1 cellular context compared by ENCODE assay signal in the genomic region with DNA sequence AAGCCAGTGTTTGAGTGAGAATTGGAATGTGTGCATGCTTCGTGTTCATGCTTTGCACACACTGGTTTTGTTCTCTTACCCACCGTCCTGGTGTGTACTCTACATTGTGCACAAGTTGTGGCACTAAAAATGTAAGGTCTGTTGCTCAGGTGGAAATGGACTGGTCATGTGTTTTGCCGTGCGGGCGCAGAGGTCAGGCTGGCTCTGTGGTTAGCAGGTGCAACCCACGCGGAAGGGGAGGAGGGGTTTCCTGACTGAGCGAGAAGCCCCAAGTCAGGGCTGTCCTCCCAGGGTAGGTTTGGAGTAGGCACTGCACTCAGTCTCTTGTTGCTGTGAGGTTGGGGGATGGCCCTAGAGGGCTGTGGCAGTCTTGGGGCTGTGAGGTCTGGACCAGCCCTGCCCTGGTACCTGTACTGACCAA.
TF ChIP-seq lines count a peak whose summit lies in the region.

No MANE protein-coding gene starts in this region.

TF ChIP-seq in HCT116, 20 proteins besides CTCF, POLR2A, EP300 and RAD21 (continued from another document):
- no peak for TF ChIP-seq YY1 (IDR thresholded peaks at IDR 0.05; ENCODE audit: extremely low read depth, insufficient replicate concordance, low read depth, low read length)
- no peak for TF ChIP-seq SP1 (IDR thresholded peaks at IDR 0.05; ENCODE audit: low read depth)
- no peak for TF ChIP-seq ZFX (IDR thresholded peaks at IDR 0.05)
- no peak for TF ChIP-seq CEBPB (IDR thresholded peaks at IDR 0.05; ENCODE audit: low read depth)
- TF ChIP-seq TCF7L2 (IDR thresholded peaks at IDR 0.05; ENCODE audit: borderline replicate concordance, extremely low read depth, insufficient read depth, insufficient read length) = no peak
- no peak for TF ChIP-seq CBX3 (IDR thresholded peaks at IDR 0.05; ENCODE audit: low read depth)
- TF ChIP-seq EZH2phosphoT487 (IDR thresholded peaks at IDR 0.05; ENCODE audit: borderline replicate concordance) = no peak
- TF ChIP-seq EZH2 (IDR thresholded peaks at IDR 0.05) = no peak
- TF ChIP-seq ZNF274 (IDR thresholded peaks at IDR 0.05; ENCODE audit: low read depth, low read length) = no peak
- TF ChIP-seq, protein P1, sequence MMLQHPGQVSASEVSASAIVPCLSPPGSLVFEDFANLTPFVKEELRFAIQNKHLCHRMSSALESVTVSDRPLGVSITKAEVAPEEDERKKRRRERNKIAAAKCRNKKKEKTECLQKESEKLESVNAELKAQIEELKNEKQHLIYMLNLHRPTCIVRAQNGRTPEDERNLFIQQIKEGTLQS (IDR thresholded peaks at IDR 0.05) = no peak
